Comparison of ENCODE assay signal across 24 cellular contexts in genomic region chr2:237067985-237068576, GRCh38. TPM values are rescaled to one million over a fixed set of nuclear protein-coding genes. Genes with fewer than 3 reads are reported as not detected.
A peak's percentile ranks its signal among the peaks of the same experiment; 100 is the strongest.
DNase-seq lines count a peak whose midpoint lies in the region; ATAC-seq and TF ChIP-seq lines count a peak whose summit lies in the region.
"Had no signal": no experiment of that assay in that cellular context is flagged by ENCODE, and none has a peak within 500 bp of the region (broad histone marks: within the 10 kb centered on the region; RNA-seq: fewer than 3 reads in every experiment).

No MANE protein-coding gene starts in this region.

- TF ChIP-seq CTCF in cardiac muscle cell (IDR thresholded peaks at IDR 0.05; ENCODE audit: low read depth, low read length) = peak; percentile 42
- TF ChIP-seq CTCF in left ventricle myocardium inferior (IDR thresholded peaks at IDR 0.05; ENCODE audit: borderline replicate concordance) = no peak
- TF ChIP-seq CTCF in upper lobe of right lung (IDR thresholded peaks at IDR 0.05) = peak; percentile 6

- no peak overlapping the region for H4K8ac ChIP-seq in trophoblast cell (ENCODE audit: low read depth, low read length)

- no peaks in the 10 kb centered on the region for H3K79me1 ChIP-seq in trophoblast cell (ENCODE audit: low read length)

- no peak overlapping the region for H2BK12ac ChIP-seq in trophoblast cell (ENCODE audit: low read length)

- H3K4ac ChIP-seq in trophoblast cell (ENCODE audit: low read depth, low read length) = no peak overlapping the region

- no peak overlapping the region for H3K14ac ChIP-seq in trophoblast cell (ENCODE audit: low read length)

- no peak overlapping the region for H4K12ac ChIP-seq in trophoblast cell (ENCODE audit: low read depth, low read length)

- H3K36me3 ChIP-seq in cardiac muscle cell (no peaks in the 10 kb centered on the region), left ventricle myocardium inferior (no peaks in the 10 kb centered on the region), upper lobe of right lung (no peaks in the 10 kb centered on the region), trophoblast cell (ENCODE audit: control insufficient read depth in 1 of 2, insufficient read depth in 2 of 2, low read length in 2 of 2) (no peaks in the 10 kb centered on the region)
- H3K36me3 ChIP-seq: ascending aorta, BLaER1, colonic mucosa, gastroesophageal sphincter, vagina had no signal

- H3K27ac ChIP-seq in cardiac muscle cell (no peak overlapping the region), left ventricle myocardium inferior (replicated peaks) (no peak overlapping the region), upper lobe of right lung (no peak overlapping the region), trophoblast cell (ENCODE audit: low read depth, low read length) (no peak overlapping the region)
- H3K27ac ChIP-seq: ascending aorta, BLaER1, colonic mucosa, gastroesophageal sphincter, vagina had no signal

- no peak overlapping the region for H2BK120ac ChIP-seq in trophoblast cell (ENCODE audit: insufficient read depth, low read length, poor library complexity)

- no peak overlapping the region for H2BK5ac ChIP-seq in trophoblast cell (ENCODE audit: low read depth, low read length, poor library complexity)

- intact Hi-C loops in left ventricle myocardium inferior (cut with micrococcal nuclease) (no loop called here), upper lobe of right lung (cut with DNase I) (no loop called here)

- no peak overlapping the region for H3K18ac ChIP-seq in trophoblast cell (ENCODE audit: low read length)

- H3K4me2 ChIP-seq in trophoblast cell (ENCODE audit: low read length) = no peak overlapping the region
- H3K4me2 ChIP-seq: BLaER1 had no signal

- H3K79me2 ChIP-seq in trophoblast cell (ENCODE audit: control insufficient read depth, insufficient read depth, low read length, poor library complexity) = no peaks in the 10 kb centered on the region

- ATAC-seq in upper lobe of right lung = no peak
- ATAC-seq: activated CD4-positive, alpha-beta T cell treated with anti-CD3 and anti-CD28 coated beads for 36 hours; gastroesophageal sphincter; HepG2; Right ventricle myocardium inferior had no signal

- no peak overlapping the region for H2AK5ac ChIP-seq in trophoblast cell (ENCODE audit: low read length)

- H3K4me3 ChIP-seq in cardiac muscle cell (no peak overlapping the region), left ventricle myocardium inferior (no peak overlapping the region), upper lobe of right lung (no peak overlapping the region), trophoblast cell (ENCODE audit: low read depth, low read length) (no peak overlapping the region)
- H3K4me3 ChIP-seq: ascending aorta, BLaER1, colonic mucosa, gastroesophageal sphincter, vagina had no signal

- no peak overlapping the region for H2AFZ ChIP-seq in trophoblast cell (ENCODE audit: insufficient read depth, low read length, poor library complexity)

- H3K27me3 ChIP-seq in cardiac muscle cell (no peaks in the 10 kb centered on the region), left ventricle myocardium inferior (ENCODE audit: low read depth) (no peaks in the 10 kb centered on the region), upper lobe of right lung (no peaks in the 10 kb centered on the region), trophoblast cell (ENCODE audit: insufficient read depth, low read length) (no peaks in the 10 kb centered on the region)
- H3K27me3 ChIP-seq: ascending aorta, BLaER1, colonic mucosa, gastroesophageal sphincter, vagina had no signal

- WGBS in trophoblast cell (ENCODE audit: extremely low coverage, insufficient coverage, insufficient read length) = no CpG with 5 or more reads among the region's 3 CpGs

- H3K9me3 ChIP-seq in cardiac muscle cell (ENCODE audit: low read depth) (no peaks in the 10 kb centered on the region), left ventricle myocardium inferior (replicated peaks) (peaks cover 5% of the 10 kb centered on the region), upper lobe of right lung (no peaks in the 10 kb centered on the region), trophoblast cell (ENCODE audit: insufficient read depth, low read depth, low read length) (no peaks in the 10 kb centered on the region)
- H3K9me3 ChIP-seq: ascending aorta, BLaER1, colonic mucosa, gastroesophageal sphincter, vagina had no signal

- peak in 1 of 2 donors; percentile 63 for DNase-seq in cardiac muscle cell (ENCODE audit: low read depth in 1 of 2, low spot score in 1 of 2)
- DNase-seq in left ventricle myocardium inferior = no peak
- peak; percentile 50 for DNase-seq in dermis blood vessel endothelial cell
- DNase-seq in medulla oblongata (ENCODE audit: extremely low spot score) = peak; percentile 21
- DNase-seq in upper lobe of right lung = no peak
- DNase-seq in trophoblast cell = no peak
- no peak for DNase-seq in DMS79 (lab: John Stamatoyannopoulos, UW)
- no peak for DNase-seq in hepatic stellate cell (ENCODE audit: low spot score)
- DNase-seq: 8988T; activated CD4-positive, alpha-beta T cell treated with anti-CD3 and anti-CD28 coated beads for 36 hours; activated naive CD4-positive, alpha-beta T cell treated with anti-CD3 and anti-CD28 coated beads, Interleukin-2, amount 50 U/mL, for 16 hours; activated T-cell treated with anti-CD3 and anti-CD28 coated beads, Interleukin-2, amount 50 U/mL, for 48 hours; Calu3; colonic mucosa; midbrain; NCI-H146; NCI-H2171 treated with DMSO at 0.1 percent for 48 hours; NCI-H69 had no signal

- no peak overlapping the region for H3K9ac ChIP-seq in trophoblast cell (ENCODE audit: low read length)
- H3K9ac ChIP-seq: BLaER1 had no signal

- no peak overlapping the region for H3K23ac ChIP-seq in trophoblast cell (ENCODE audit: low read length)

- no peaks in the 10 kb centered on the region for H3K4me1 ChIP-seq in cardiac muscle cell (ENCODE audit: low read depth)
- peaks cover 8% of the 10 kb centered on the region for H3K4me1 ChIP-seq in left ventricle myocardium inferior
- H3K4me1 ChIP-seq in upper lobe of right lung = peaks cover 6% of the 10 kb centered on the region
- no peaks in the 10 kb centered on the region for H3K4me1 ChIP-seq in trophoblast cell (ENCODE audit: control insufficient read depth in 1 of 2, insufficient read depth in 2 of 2, low read length in 2 of 2)
- H3K4me1 ChIP-seq: ascending aorta, colonic mucosa, vagina had no signal

- no peak overlapping the region for H4K91ac ChIP-seq in trophoblast cell (ENCODE audit: low read depth, low read length)

RNA-seq across cellular contexts. Expression of gene COPS8, which starts 17.6 kb away (rescaled TPM):
- total RNA-seq in cardiac muscle cell (99.7 and 155 TPM in 2 replicates), left ventricle myocardium inferior (97.0 TPM), dermis blood vessel endothelial cell (80.2 and 95.4 TPM in 2 replicates), upper lobe of right lung (40.9 TPM)
- polyA plus RNA-seq in cardiac muscle cell = 139 and 186 TPM in 2 replicates
- polyA plus RNA-seq in trophoblast cell (2013) = 29.9 and 33.6 TPM in 2 replicates

Comparison
In these comparisons a context has a peak if more than half of its experiments do, and no peak if none do; other contexts are left out.
1. DNase-seq: peak in dermis blood vessel endothelial cell (single experiment) and medulla oblongata (single experiment); none in left ventricle myocardium inferior (single experiment), upper lobe of right lung (single experiment), trophoblast cell (0 of 2), DMS79 (single experiment) and hepatic stellate cell (single experiment).